10 cellular contexts compared by ENCODE assay signal in the genomic region with DNA sequence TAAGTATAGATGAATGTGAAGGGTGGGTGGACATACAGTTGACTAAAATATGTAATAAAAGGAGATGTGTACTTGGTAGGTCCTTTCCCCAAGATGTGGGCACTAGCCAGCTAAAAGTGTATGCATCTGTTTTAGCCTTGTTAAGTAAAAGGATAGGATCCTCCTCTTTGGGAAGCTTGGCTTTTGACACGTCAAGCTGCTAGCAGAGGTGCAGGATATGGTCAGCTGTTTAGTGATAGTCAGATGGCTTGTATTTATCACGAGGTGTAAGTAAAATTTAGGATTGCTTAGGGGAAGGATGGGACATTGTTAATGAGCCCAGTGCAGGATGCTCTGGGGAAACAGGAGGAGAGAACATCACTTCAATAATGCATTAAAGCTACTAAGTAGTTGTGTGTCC. TPM values are rescaled to one million over a fixed set of nuclear protein-coding genes. Genes with fewer than 3 reads are reported as not detected.
DNase-seq lines count a peak whose midpoint lies in the region; ATAC-seq and TF ChIP-seq lines count a peak whose summit lies in the region.
"Had no signal": no experiment of that assay in that cellular context is flagged by ENCODE, and none has a peak within 500 bp of the region (broad histone marks: within the 10 kb centered on the region; RNA-seq: fewer than 3 reads in every experiment).

No MANE protein-coding gene starts in this region.

- in situ Hi-C loops in GM13976 (cut with MboI; ENCODE audit: low sequenced_read_pairs, unreplicated experiment), result no loop called here

- POLR2A ChIA-PET in activated CD4-positive, alpha-beta memory T cell treated with anti-CD3 and anti-CD28 coated beads, Interleukin-2, amount 10 ng/mL, durations not matched to agents 7 days and 5 days (lab: Charles Lee), result interaction anchor here (1.2 to 4.4 kb wide), 3 partner anchors 124 to 472 kb away, joined by 3 to 43 read pairs (median 17); partner anchors contain the start of genes GLS and NEMP2

- no peaks in the 10 kb centered on the region for H3K9me3 Mint-ChIP-seq in stimulated activated naive CD8-positive, alpha-beta T cell treated with anti-CD3 and anti-CD28 coated beads, Interleukin-15, Interleukin-2, amounts not matched to agents 100 ng/mL and 50 ng/mL, for 24 hours
- H3K9me3 Mint-ChIP-seq in activated CD4-positive, alpha-beta memory T cell treated with anti-CD3 and anti-CD28 coated beads, Interleukin-2, amount 10 ng/mL, durations not matched to agents 7 days and 5 days, result no peaks in the 10 kb centered on the region

- no peaks in the 10 kb centered on the region for H3K27me3 Mint-ChIP-seq in stimulated activated naive CD8-positive, alpha-beta T cell treated with anti-CD3 and anti-CD28 coated beads, Interleukin-15, Interleukin-2, amounts not matched to agents 100 ng/mL and 50 ng/mL, for 24 hours
- H3K27me3 Mint-ChIP-seq in activated CD4-positive, alpha-beta memory T cell treated with anti-CD3 and anti-CD28 coated beads, Interleukin-2, amount 10 ng/mL, durations not matched to agents 7 days and 5 days, result no peaks in the 10 kb centered on the region

- intact Hi-C loops in lower lobe of right lung (cut with DNase I) (no loop called here), vagina (cut with DNase I) (no loop called here)

- CTCF ChIA-PET in activated CD4-positive, alpha-beta memory T cell treated with anti-CD3 and anti-CD28 coated beads, Interleukin-2, amount 10 ng/mL, durations not matched to agents 7 days and 5 days (lab: Charles Lee), result interaction anchor here (1.2 to 2.2 kb wide), 2 partner anchors 27 to 270 kb away, joined by 4 to 6 read pairs; no protein-coding TSS in a partner anchor

- TF ChIP-seq POLR2A in vagina (IDR thresholded peaks at IDR 0.05), result no peak

- H3K36me3 ChIP-seq in lower lobe of right lung, result no peaks in the 10 kb centered on the region
- no peaks in the 10 kb centered on the region for H3K36me3 ChIP-seq in vagina
- H3K36me3 ChIP-seq: thoracic aorta had no signal

- H3K27me3 ChIP-seq in lower lobe of right lung (ENCODE audit: low read depth) (no peaks in the 10 kb centered on the region), vagina (no peaks in the 10 kb centered on the region)

- peak overlapping the region; percentile 92 for H3K27ac ChIP-seq in lower lobe of right lung
- peak overlapping the region; percentile 93 for H3K27ac ChIP-seq in vagina

- H3K9me3 ChIP-seq in lower lobe of right lung (no peaks in the 10 kb centered on the region), vagina (no peaks in the 10 kb centered on the region)
- H3K9me3 ChIP-seq: thoracic aorta had no signal

- H3K4me3 ChIP-seq in lower lobe of right lung (peak overlapping the region; percentile 73), vagina (peak overlapping the region; percentile 75 to 79)

- H3K4me1 Mint-ChIP-seq in stimulated activated naive CD8-positive, alpha-beta T cell treated with anti-CD3 and anti-CD28 coated beads, Interleukin-15, Interleukin-2, amounts not matched to agents 100 ng/mL and 50 ng/mL, for 24 hours (ENCODE audit: low read depth), result peaks cover 51% of the 10 kb centered on the region
- H3K4me1 Mint-ChIP-seq in activated CD4-positive, alpha-beta memory T cell treated with anti-CD3 and anti-CD28 coated beads, Interleukin-2, amount 10 ng/mL, durations not matched to agents 7 days and 5 days, result peaks cover 39% of the 10 kb centered on the region

- peaks cover 36% of the 10 kb centered on the region for H3K4me1 ChIP-seq in lower lobe of right lung
- H3K4me1 ChIP-seq in vagina, result peaks cover 40% of the 10 kb centered on the region

- H3K27ac Mint-ChIP-seq in stimulated activated naive CD8-positive, alpha-beta T cell treated with anti-CD3 and anti-CD28 coated beads, Interleukin-15, Interleukin-2, amounts not matched to agents 100 ng/mL and 50 ng/mL, for 24 hours, result peak overlapping the region; percentile 88
- peak overlapping the region; percentile 88 for H3K27ac Mint-ChIP-seq in activated CD4-positive, alpha-beta memory T cell treated with anti-CD3 and anti-CD28 coated beads, Interleukin-2, amount 10 ng/mL, durations not matched to agents 7 days and 5 days

- no peak for TF ChIP-seq CTCF in lower lobe of right lung (IDR thresholded peaks at IDR 0.05)
- no peak for TF ChIP-seq CTCF in vagina (IDR thresholded peaks at IDR 0.05)
- TF ChIP-seq CTCF in GM13976 (IDR thresholded peaks at IDR 0.05; ENCODE audit: borderline replicate concordance, control extremely low read depth, extremely low read depth, insufficient read depth, missing control alignments), result no peak

- no peak for DNase-seq in stimulated activated naive CD8-positive, alpha-beta T cell treated with anti-CD3 and anti-CD28 coated beads, Interleukin-15, Interleukin-2, amounts not matched to agents 100 U/mL and 50 U/mL, for 24 hours
- DNase-seq in activated CD4-positive, alpha-beta memory T cell treated with anti-CD3 and anti-CD28 coated beads, Interleukin-2, amount 10 ng/mL, durations not matched to agents 7 days and 5 days, result no peak
- no peak for DNase-seq in lower lobe of right lung
- DNase-seq in vagina (ENCODE audit: extremely low spot score in 2 of 2), result no peak
- no peak for DNase-seq in HuH-7.5 (ENCODE audit: low spot score)
- DNase-seq in GM13976 (ENCODE audit: low spot score), result no peak
- no peak for DNase-seq in middle frontal gyrus (ENCODE audit: extremely low spot score, low spot score)
- DNase-seq: NCI-H1417 treated with DMSO at 0.1 percent for 48 hours had no signal

- ATAC-seq in stimulated activated naive CD8-positive, alpha-beta T cell treated with anti-CD3 and anti-CD28 coated beads, Interleukin-15, Interleukin-2, amounts not matched to agents 100 U/mL and 50 U/mL, for 24 hours, result no peak
- no peak for ATAC-seq in lower lobe of right lung

- peak overlapping the region; percentile 92 for H3K4me3 Mint-ChIP-seq in stimulated activated naive CD8-positive, alpha-beta T cell treated with anti-CD3 and anti-CD28 coated beads, Interleukin-15, Interleukin-2, amounts not matched to agents 100 ng/mL and 50 ng/mL, for 24 hours
- peak overlapping the region; percentile 84 for H3K4me3 Mint-ChIP-seq in activated CD4-positive, alpha-beta memory T cell treated with anti-CD3 and anti-CD28 coated beads, Interleukin-2, amount 10 ng/mL, durations not matched to agents 7 days and 5 days

- peaks cover 10% of the 10 kb centered on the region for H3K36me3 Mint-ChIP-seq in stimulated activated naive CD8-positive, alpha-beta T cell treated with anti-CD3 and anti-CD28 coated beads, Interleukin-15, Interleukin-2, amounts not matched to agents 100 ng/mL and 50 ng/mL, for 24 hours (ENCODE audit: low read depth)
- peaks cover 17% of the 10 kb centered on the region for H3K36me3 Mint-ChIP-seq in activated CD4-positive, alpha-beta memory T cell treated with anti-CD3 and anti-CD28 coated beads, Interleukin-2, amount 10 ng/mL, durations not matched to agents 7 days and 5 days (ENCODE audit: low read depth)

RNA-seq across cellular contexts. Expression of gene MFSD6, which starts 1.5 kb away (rescaled TPM):
- 10 to 100 TPM; 36.6 to 39.0 TPM for total RNA-seq in activated CD4-positive, alpha-beta memory T cell treated with anti-CD3 and anti-CD28 coated beads, Interleukin-2, amount 10 ng/mL, durations not matched to agents 7 days and 5 days
- 50.5 TPM for total RNA-seq in lower lobe of right lung
- total RNA-seq in vagina, result 84.7 TPM
